Comparison of ENCODE assay signal across 1 cellular context in the genomic region with DNA sequence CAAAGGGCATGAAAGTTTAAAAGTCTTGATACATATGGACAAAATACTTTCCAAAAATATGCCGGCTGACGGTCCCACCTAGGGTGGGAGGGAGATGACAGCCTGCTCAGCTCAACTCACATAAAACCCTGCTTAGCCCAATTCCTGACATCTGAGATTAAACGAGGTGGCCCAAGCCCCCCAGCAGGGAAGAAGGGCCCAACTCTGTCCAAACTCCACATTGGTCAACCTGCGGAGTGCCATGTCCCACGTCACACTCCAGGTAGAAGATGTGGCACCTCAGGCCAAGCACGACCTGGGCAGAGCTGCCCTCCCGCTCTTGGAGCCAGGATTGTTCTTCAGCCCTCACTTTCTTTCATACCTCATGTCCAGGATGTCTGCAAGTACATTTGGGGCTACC.
TF ChIP-seq lines count a peak whose summit lies in the region.

No MANE protein-coding gene starts in this region.

TF ChIP-seq in HepG2, 621 proteins besides CTCF, POLR2A, EP300 and RAD21:
- TF ChIP-seq, protein P1, sequence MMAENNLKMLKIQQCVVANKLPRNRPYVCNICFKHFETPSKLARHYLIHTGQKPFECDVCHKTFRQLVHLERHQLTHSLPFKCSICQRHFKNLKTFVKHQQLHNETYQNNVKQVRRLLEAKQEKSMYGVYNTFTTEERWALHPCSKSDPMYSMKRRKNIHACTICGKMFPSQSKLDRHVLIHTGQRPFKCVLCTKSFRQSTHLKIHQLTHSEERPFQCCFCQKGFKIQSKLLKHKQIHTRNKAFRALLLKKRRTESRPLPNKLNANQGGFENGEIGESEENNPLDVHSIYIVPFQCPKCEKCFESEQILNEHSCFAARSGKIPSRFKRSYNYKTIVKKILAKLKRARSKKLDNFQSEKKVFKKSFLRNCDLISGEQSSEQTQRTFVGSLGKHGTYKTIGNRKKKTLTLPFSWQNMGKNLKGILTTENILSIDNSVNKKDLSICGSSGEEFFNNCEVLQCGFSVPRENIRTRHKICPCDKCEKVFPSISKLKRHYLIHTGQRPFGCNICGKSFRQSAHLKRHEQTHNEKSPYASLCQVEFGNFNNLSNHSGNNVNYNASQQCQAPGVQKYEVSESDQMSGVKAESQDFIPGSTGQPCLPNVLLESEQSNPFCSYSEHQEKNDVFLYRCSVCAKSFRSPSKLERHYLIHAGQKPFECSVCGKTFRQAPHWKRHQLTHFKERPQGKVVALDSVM (CRISPR knock-in tag; IDR thresholded peaks at IDR 0.05): peak; percentile 40; the same call in 1 of the 2 replicates
- no peak for TF ChIP-seq SPEN (CRISPR knock-in tag; IDR thresholded peaks at IDR 0.05; ENCODE audit: low read depth)
